Comparison of ENCODE assay signal across 17 cellular contexts in the genomic region with DNA sequence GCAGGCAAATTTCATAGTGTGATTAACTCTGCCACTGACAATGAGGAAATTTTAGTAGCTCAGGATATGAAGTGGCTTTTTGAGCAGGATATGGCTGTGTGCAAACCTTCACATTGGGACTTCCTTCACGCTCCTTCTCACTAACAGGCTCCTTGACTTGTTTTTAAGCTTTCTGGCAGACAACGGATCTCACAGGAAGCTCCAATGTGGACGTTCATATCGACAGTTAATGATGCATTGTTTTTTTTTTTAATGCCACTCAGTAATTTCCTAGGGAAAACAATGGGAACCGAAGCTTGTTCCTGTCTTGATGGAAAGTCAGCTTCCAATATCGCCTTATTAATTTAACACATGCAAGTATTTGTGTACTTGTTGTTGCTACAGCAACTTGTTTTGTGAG.
DNase-seq lines count a peak whose midpoint lies in the region; ATAC-seq and TF ChIP-seq lines count a peak whose summit lies in the region.
"Had no signal": no experiment of that assay in that cellular context is flagged by ENCODE, and none has a peak within 500 bp of the region (broad histone marks: within the 10 kb centered on the region; RNA-seq: fewer than 3 reads in every experiment).

No MANE protein-coding gene starts in this region.

- intact Hi-C loops in left ventricle myocardium superior (cut with micrococcal nuclease), result no loop called here

- H3K36me3 Mint-ChIP-seq in T-helper 1 cell treated with Interleukin-12 subunit alpha and Interleukin-12 subunit beta and Interleukin-4 antibody, amounts not matched to agents 30 μg/mL and 1 μg/mL, for 36 hours (ENCODE audit: low read depth), result peaks cover 3% of the 10 kb centered on the region
- H3K36me3 Mint-ChIP-seq in T-helper 17 cell (ENCODE audit: low read depth), result peaks cover 2% of the 10 kb centered on the region
- H3K36me3 Mint-ChIP-seq in activated CD4-positive, alpha-beta T cell treated with anti-CD3 and anti-CD28 coated beads, Interleukin-2, amount 10 ng/mL, durations not matched to agents 7 days and 5 days (ENCODE audit: low read depth), result peaks cover 13% of the 10 kb centered on the region

- TF ChIP-seq CTCF in smooth muscle cell (IDR thresholded peaks at IDR 0.05; ENCODE audit: borderline replicate concordance, insufficient read depth, poor library complexity, severe bottlenecking), result no peak

- no peak overlapping the region for H3K4me3 ChIP-seq in smooth muscle cell
- H3K4me3 ChIP-seq: A549, adrenal gland, dorsolateral prefrontal cortex, neural progenitor cell, thoracic aorta had no signal

- no peak overlapping the region for H2AFZ ChIP-seq in smooth muscle cell (ENCODE audit: low read depth)
- H2AFZ ChIP-seq: neural progenitor cell had no signal

- H3K27me3 ChIP-seq in smooth muscle cell (ENCODE audit: low read depth), result no peaks in the 10 kb centered on the region
- H3K27me3 ChIP-seq: adrenal gland, dorsolateral prefrontal cortex, neural progenitor cell had no signal

- H3K9me3 Mint-ChIP-seq in T-helper 1 cell treated with Interleukin-12 subunit alpha and Interleukin-12 subunit beta and Interleukin-4 antibody, amounts not matched to agents 30 μg/mL and 1 μg/mL, for 36 hours, result peaks cover 13% of the 10 kb centered on the region
- H3K9me3 Mint-ChIP-seq in activated CD4-positive, alpha-beta T cell treated with anti-CD3 and anti-CD28 coated beads, Interleukin-2, amount 10 ng/mL, durations not matched to agents 7 days and 5 days, result peaks cover 9% of the 10 kb centered on the region
- H3K9me3 Mint-ChIP-seq: neural progenitor cell had no signal

- peak overlapping the region; percentile 92 for H3K27ac ChIP-seq in smooth muscle cell (ENCODE audit: low read depth)
- H3K27ac ChIP-seq: dorsolateral prefrontal cortex, neural progenitor cell, thoracic aorta had no signal

- peaks cover 56% of the 10 kb centered on the region for H3K27me3 Mint-ChIP-seq in T-helper 1 cell treated with Interleukin-12 subunit alpha and Interleukin-12 subunit beta and Interleukin-4 antibody, amounts not matched to agents 30 μg/mL and 1 μg/mL, for 36 hours (ENCODE audit: low read depth)
- H3K27me3 Mint-ChIP-seq in T-helper 17 cell, result no peaks in the 10 kb centered on the region
- H3K27me3 Mint-ChIP-seq in activated CD4-positive, alpha-beta T cell treated with anti-CD3 and anti-CD28 coated beads, Interleukin-2, amount 10 ng/mL, durations not matched to agents 7 days and 5 days, result peaks cover 40% of the 10 kb centered on the region

- ATAC-seq in T-helper 17 cell (no peak), left ventricle myocardium superior (peak; percentile 56)
- ATAC-seq: A549 had no signal

- H3K79me2 ChIP-seq in smooth muscle cell (ENCODE audit: low read depth), result no peaks in the 10 kb centered on the region

- CTCF ChIA-PET in activated CD4-positive, alpha-beta T cell treated with anti-CD3 and anti-CD28 coated beads, Interleukin-2, amount 10 ng/mL, durations not matched to agents 7 days and 5 days (lab: Charles Lee), result interaction anchor here (0.6 to 1.3 kb wide), 3 partner anchors 23 to 39 kb away, joined by 3 read pairs; no protein-coding TSS in a partner anchor

- TF ChIP-seq POLR2A in erythroblast (IDR thresholded peaks at IDR 0.05; ENCODE audit: low read length), result no peak

- H3K9ac ChIP-seq in smooth muscle cell (ENCODE audit: low read depth), result no peak overlapping the region
- H3K9ac ChIP-seq: neural progenitor cell had no signal

- no peak overlapping the region for H3K27ac Mint-ChIP-seq in T-helper 1 cell treated with Interleukin-12 subunit alpha and Interleukin-12 subunit beta and Interleukin-4 antibody, amounts not matched to agents 30 μg/mL and 1 μg/mL, for 36 hours
- peak overlapping the region; percentile 90 for H3K27ac Mint-ChIP-seq in T-helper 17 cell
- no peak overlapping the region for H3K27ac Mint-ChIP-seq in activated CD4-positive, alpha-beta T cell treated with anti-CD3 and anti-CD28 coated beads, Interleukin-2, amount 10 ng/mL, durations not matched to agents 7 days and 5 days
- H3K27ac Mint-ChIP-seq: neural progenitor cell had no signal

- H3K36me3 ChIP-seq in smooth muscle cell (ENCODE audit: low read depth), result no peaks in the 10 kb centered on the region
- H3K36me3 ChIP-seq: neural progenitor cell had no signal

- peak overlapping the region; percentile 50 for H3K4me3 Mint-ChIP-seq in T-helper 1 cell treated with Interleukin-12 subunit alpha and Interleukin-12 subunit beta and Interleukin-4 antibody, amounts not matched to agents 30 μg/mL and 1 μg/mL, for 36 hours
- H3K4me3 Mint-ChIP-seq in T-helper 17 cell, result peak overlapping the region; percentile 45
- H3K4me3 Mint-ChIP-seq in activated CD4-positive, alpha-beta T cell treated with anti-CD3 and anti-CD28 coated beads, Interleukin-2, amount 10 ng/mL, durations not matched to agents 7 days and 5 days, result no peak overlapping the region
- H3K4me3 Mint-ChIP-seq: neural progenitor cell had no signal

- peaks cover 33% of the 10 kb centered on the region for H3K4me1 Mint-ChIP-seq in T-helper 1 cell treated with Interleukin-12 subunit alpha and Interleukin-12 subunit beta and Interleukin-4 antibody, amounts not matched to agents 30 μg/mL and 1 μg/mL, for 36 hours (ENCODE audit: low read depth)
- peaks cover 25% of the 10 kb centered on the region for H3K4me1 Mint-ChIP-seq in T-helper 17 cell
- H3K4me1 Mint-ChIP-seq in activated CD4-positive, alpha-beta T cell treated with anti-CD3 and anti-CD28 coated beads, Interleukin-2, amount 10 ng/mL, durations not matched to agents 7 days and 5 days, result peaks cover 53% of the 10 kb centered on the region
- H3K4me1 Mint-ChIP-seq: neural progenitor cell had no signal

- H3K4me2 ChIP-seq in smooth muscle cell, result peak overlapping the region; percentile 59
- H3K4me2 ChIP-seq: A549, neural progenitor cell had no signal

- no peaks in the 10 kb centered on the region for H4K20me1 ChIP-seq in smooth muscle cell (ENCODE audit: low read depth)

- H3F3A ChIP-seq in smooth muscle cell (ENCODE audit: low read depth), result peaks cover 16% of the 10 kb centered on the region

- no peak for DNase-seq in T-helper 1 cell
- no peak for DNase-seq in T-helper 17 cell
- no peak for DNase-seq in left ventricle myocardium superior
- no peak for DNase-seq in smooth muscle cell (lab: John Stamatoyannopoulos, UW; ENCODE audit: unreplicated experiment)
- DNase-seq in erythroblast (lab: John Stamatoyannopoulos, UW), result no peak
- DNase-seq in activated CD4-positive, alpha-beta T cell treated with anti-CD3 and anti-CD28 coated beads, Interleukin-2, amount 10 ng/mL, durations not matched to agents 7 days and 5 days, result no peak
- no peak for DNase-seq in A172 (ENCODE audit: low spot score)
- DNase-seq: adrenal gland, dorsolateral prefrontal cortex, kidney glomerular epithelial cell, NCI-H1930, NCI-H69, SHP77 had no signal

- POLR2A ChIA-PET in activated CD4-positive, alpha-beta T cell treated with anti-CD3 and anti-CD28 coated beads, Interleukin-2, amount 10 ng/mL, durations not matched to agents 7 days and 5 days (lab: Charles Lee), result no interaction called here

- peaks cover 8% of the 10 kb centered on the region for H3K4me1 ChIP-seq in smooth muscle cell (ENCODE audit: low read depth)
- H3K4me1 ChIP-seq: neural progenitor cell had no signal

- 86% methylated on average over 6 of the region's 6 CpGs for WGBS in smooth muscle cell (ENCODE audit: low lambda C conversion rate)

- H3K9me3 ChIP-seq in T-helper 17 cell (ENCODE audit: control insufficient read depth, low read length, poor library complexity, severe bottlenecking), result no peaks in the 10 kb centered on the region
- H3K9me3 ChIP-seq in smooth muscle cell (replicated peaks; ENCODE audit: low read depth), result no peaks in the 10 kb centered on the region
- H3K9me3 ChIP-seq: A549, adrenal gland, thoracic aorta had no signal
